ENCODE assay signal across 1 cellular context in the genomic region with DNA sequence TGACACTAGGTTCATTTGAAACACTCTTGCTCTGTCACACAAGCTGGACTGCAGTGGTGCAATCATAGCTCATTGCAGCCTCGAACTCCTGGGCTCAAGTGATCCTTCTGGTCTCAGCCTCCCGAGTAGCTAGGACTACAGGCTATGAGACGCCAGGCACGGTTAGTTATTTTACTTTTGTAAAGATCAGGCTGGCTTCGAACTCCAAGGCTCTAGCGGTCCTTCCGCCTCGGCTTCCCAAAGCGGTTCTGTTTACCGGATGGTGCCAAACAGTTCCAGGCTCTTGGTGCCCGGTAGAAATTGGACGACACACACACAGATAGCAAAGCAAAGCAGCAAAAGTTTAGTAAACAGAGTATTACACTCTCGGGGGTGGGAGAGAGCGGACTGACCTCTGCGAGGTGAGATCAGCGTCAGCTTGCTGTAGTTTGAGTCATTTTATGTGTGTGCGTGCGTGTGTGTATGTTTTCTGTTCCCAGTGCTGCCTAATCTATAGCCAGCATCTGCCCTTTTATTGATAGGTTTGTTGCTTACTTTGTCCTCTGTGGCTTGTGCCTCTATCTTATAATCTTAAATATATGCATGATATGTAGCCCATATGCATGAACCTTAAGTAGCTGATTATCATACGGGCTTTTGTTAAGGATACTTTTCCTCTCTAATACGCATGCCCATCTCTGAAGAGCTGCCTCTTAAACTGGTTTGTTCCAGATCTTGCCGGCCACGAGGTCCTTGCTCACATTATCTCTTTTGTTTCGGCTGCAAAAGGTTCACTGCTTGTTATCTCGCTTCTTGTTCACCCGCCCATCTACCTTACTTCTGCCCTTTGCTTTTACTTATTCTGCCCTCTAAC.
TF ChIP-seq lines count a peak whose summit lies in the region.

No MANE protein-coding gene starts in this region.

TF ChIP-seq in K562, 482 proteins besides CTCF, POLR2A, EP300 and RAD21 (continued from another document and continues in another):
- TF ChIP-seq, protein P1, sequence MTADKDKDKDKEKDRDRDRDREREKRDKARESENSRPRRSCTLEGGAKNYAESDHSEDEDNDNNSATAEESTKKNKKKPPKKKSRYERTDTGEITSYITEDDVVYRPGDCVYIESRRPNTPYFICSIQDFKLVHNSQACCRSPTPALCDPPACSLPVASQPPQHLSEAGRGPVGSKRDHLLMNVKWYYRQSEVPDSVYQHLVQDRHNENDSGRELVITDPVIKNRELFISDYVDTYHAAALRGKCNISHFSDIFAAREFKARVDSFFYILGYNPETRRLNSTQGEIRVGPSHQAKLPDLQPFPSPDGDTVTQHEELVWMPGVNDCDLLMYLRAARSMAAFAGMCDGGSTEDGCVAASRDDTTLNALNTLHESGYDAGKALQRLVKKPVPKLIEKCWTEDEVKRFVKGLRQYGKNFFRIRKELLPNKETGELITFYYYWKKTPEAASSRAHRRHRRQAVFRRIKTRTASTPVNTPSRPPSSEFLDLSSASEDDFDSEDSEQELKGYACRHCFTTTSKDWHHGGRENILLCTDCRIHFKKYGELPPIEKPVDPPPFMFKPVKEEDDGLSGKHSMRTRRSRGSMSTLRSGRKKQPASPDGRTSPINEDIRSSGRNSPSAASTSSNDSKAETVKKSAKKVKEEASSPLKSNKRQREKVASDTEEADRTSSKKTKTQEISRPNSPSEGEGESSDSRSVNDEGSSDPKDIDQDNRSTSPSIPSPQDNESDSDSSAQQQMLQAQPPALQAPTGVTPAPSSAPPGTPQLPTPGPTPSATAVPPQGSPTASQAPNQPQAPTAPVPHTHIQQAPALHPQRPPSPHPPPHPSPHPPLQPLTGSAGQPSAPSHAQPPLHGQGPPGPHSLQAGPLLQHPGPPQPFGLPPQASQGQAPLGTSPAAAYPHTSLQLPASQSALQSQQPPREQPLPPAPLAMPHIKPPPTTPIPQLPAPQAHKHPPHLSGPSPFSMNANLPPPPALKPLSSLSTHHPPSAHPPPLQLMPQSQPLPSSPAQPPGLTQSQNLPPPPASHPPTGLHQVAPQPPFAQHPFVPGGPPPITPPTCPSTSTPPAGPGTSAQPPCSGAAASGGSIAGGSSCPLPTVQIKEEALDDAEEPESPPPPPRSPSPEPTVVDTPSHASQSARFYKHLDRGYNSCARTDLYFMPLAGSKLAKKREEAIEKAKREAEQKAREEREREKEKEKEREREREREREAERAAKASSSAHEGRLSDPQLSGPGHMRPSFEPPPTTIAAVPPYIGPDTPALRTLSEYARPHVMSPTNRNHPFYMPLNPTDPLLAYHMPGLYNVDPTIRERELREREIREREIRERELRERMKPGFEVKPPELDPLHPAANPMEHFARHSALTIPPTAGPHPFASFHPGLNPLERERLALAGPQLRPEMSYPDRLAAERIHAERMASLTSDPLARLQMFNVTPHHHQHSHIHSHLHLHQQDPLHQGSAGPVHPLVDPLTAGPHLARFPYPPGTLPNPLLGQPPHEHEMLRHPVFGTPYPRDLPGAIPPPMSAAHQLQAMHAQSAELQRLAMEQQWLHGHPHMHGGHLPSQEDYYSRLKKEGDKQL (CRISPR knock-in tag; IDR thresholded peaks at IDR 0.05; ENCODE audit: borderline replicate concordance), result no peak
- TF ChIP-seq TCF3 (CRISPR knock-in tag; IDR thresholded peaks at IDR 0.05) (peak; percentile 66), ZNF12 (CRISPR knock-in tag; IDR thresholded peaks at IDR 0.05) (no peak), BRD4 (IDR thresholded peaks at IDR 0.05) (no peak), TAF9B (IDR thresholded peaks at IDR 0.05; ENCODE audit: partially characterized antibody) (peak; percentile 80), FOXP1 (CRISPR knock-in tag; IDR thresholded peaks at IDR 0.05) (peak; percentile 69), TARDBP (IDR thresholded peaks at IDR 0.05) (0 out of 2 replicates have a peak, but pooled peaks have one; percentile 34), CREM (IDR thresholded peaks at IDR 0.05; ENCODE audit: low read depth) (peak; percentile 81), GABPA (tag; conservative IDR thresholded peaks at IDR 0.05; ENCODE audit: low read depth) (peak; percentile 47; the same call in 1 of the 2 replicates), PTTG1 (tag; IDR thresholded peaks at IDR 0.05; ENCODE audit: low read depth) (no peak), ETS2 (tag; IDR thresholded peaks at IDR 0.05; ENCODE audit: borderline replicate concordance, poor library complexity, severe bottlenecking) (no peak), IRF2 (CRISPR knock-in tag; IDR thresholded peaks at IDR 0.05) (no peak), FOXK2 (conservative IDR thresholded peaks at IDR 0.05 in 1 of 2, IDR thresholded peaks at IDR 0.05 in 1 of 2; ENCODE audit: low read depth in 2 of 2) (peak; percentile 94), MIER1 (IDR thresholded peaks at IDR 0.05; ENCODE audit: low read depth) (no peak), MBD2 (IDR thresholded peaks at IDR 0.05; ENCODE audit: borderline replicate concordance, low read depth) (0 out of 2 replicates have a peak, but pooled peaks have one; percentile 17), CCNT2 (IDR thresholded peaks at IDR 0.05; ENCODE audit: borderline replicate concordance, extremely low read depth, insufficient read length, low read depth, low read length) (peak; percentile 76), FOXA1 (IDR thresholded peaks at IDR 0.05; ENCODE audit: borderline replicate concordance) (no peak), SMAD2 (IDR thresholded peaks at IDR 0.05; ENCODE audit: low read depth, low read length) (no peak)
- TF ChIP-seq, protein P2, sequence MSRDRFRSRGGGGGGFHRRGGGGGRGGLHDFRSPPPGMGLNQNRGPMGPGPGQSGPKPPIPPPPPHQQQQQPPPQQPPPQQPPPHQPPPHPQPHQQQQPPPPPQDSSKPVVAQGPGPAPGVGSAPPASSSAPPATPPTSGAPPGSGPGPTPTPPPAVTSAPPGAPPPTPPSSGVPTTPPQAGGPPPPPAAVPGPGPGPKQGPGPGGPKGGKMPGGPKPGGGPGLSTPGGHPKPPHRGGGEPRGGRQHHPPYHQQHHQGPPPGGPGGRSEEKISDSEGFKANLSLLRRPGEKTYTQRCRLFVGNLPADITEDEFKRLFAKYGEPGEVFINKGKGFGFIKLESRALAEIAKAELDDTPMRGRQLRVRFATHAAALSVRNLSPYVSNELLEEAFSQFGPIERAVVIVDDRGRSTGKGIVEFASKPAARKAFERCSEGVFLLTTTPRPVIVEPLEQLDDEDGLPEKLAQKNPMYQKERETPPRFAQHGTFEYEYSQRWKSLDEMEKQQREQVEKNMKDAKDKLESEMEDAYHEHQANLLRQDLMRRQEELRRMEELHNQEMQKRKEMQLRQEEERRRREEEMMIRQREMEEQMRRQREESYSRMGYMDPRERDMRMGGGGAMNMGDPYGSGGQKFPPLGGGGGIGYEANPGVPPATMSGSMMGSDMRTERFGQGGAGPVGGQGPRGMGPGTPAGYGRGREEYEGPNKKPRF (IDR thresholded peaks at IDR 0.05; ENCODE audit: low read depth, low read length), result no peak
- TF ChIP-seq, protein P3, sequence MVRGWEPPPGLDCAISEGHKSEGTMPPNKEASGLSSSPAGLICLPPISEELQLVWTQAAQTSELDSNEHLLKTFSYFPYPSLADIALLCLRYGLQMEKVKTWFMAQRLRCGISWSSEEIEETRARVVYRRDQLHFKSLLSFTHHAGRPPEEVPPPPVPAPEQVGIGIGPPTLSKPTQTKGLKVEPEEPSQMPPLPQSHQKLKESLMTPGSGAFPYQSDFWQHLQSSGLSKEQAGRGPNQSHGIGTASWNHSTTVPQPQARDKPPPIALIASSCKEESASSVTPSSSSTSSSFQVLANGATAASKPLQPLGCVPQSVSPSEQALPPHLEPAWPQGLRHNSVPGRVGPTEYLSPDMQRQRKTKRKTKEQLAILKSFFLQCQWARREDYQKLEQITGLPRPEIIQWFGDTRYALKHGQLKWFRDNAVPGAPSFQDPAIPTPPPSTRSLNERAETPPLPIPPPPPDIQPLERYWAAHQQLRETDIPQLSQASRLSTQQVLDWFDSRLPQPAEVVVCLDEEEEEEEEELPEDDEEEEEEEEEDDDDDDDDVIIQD (CRISPR knock-in tag; IDR thresholded peaks at IDR 0.05), result no peak
- TF ChIP-seq, protein P4, sequence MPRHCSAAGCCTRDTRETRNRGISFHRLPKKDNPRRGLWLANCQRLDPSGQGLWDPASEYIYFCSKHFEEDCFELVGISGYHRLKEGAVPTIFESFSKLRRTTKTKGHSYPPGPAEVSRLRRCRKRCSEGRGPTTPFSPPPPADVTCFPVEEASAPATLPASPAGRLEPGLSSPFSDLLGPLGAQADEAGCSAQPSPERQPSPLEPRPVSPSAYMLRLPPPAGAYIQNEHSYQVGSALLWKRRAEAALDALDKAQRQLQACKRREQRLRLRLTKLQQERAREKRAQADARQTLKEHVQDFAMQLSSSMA (CRISPR knock-in tag; IDR thresholded peaks at IDR 0.05), result peak; percentile 46; the same call in 1 of the 2 replicates
- TF ChIP-seq, protein P5, sequence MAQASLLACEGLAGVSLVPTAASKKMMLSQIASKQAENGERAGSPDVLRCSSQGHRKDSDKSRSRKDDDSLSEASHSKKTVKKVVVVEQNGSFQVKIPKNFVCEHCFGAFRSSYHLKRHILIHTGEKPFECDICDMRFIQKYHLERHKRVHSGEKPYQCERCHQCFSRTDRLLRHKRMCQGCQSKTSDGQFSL (CRISPR knock-in tag; IDR thresholded peaks at IDR 0.05), result 0 out of 2 replicates have a peak, but pooled peaks have one; percentile 55
- TF ChIP-seq, protein P5 (tag; IDR thresholded peaks at IDR 0.05), result no peak
- TF ChIP-seq, protein P6, sequence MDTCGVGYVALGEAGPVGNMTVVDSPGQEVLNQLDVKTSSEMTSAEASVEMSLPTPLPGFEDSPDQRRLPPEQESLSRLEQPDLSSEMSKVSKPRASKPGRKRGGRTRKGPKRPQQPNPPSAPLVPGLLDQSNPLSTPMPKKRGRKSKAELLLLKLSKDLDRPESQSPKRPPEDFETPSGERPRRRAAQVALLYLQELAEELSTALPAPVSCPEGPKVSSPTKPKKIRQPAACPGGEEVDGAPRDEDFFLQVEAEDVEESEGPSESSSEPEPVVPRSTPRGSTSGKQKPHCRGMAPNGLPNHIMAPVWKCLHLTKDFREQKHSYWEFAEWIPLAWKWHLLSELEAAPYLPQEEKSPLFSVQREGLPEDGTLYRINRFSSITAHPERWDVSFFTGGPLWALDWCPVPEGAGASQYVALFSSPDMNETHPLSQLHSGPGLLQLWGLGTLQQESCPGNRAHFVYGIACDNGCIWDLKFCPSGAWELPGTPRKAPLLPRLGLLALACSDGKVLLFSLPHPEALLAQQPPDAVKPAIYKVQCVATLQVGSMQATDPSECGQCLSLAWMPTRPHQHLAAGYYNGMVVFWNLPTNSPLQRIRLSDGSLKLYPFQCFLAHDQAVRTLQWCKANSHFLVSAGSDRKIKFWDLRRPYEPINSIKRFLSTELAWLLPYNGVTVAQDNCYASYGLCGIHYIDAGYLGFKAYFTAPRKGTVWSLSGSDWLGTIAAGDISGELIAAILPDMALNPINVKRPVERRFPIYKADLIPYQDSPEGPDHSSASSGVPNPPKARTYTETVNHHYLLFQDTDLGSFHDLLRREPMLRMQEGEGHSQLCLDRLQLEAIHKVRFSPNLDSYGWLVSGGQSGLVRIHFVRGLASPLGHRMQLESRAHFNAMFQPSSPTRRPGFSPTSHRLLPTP (IDR thresholded peaks at IDR 0.05; ENCODE audit: borderline replicate concordance, extremely low read depth, insufficient read length), result no peak
- TF ChIP-seq, protein P7, sequence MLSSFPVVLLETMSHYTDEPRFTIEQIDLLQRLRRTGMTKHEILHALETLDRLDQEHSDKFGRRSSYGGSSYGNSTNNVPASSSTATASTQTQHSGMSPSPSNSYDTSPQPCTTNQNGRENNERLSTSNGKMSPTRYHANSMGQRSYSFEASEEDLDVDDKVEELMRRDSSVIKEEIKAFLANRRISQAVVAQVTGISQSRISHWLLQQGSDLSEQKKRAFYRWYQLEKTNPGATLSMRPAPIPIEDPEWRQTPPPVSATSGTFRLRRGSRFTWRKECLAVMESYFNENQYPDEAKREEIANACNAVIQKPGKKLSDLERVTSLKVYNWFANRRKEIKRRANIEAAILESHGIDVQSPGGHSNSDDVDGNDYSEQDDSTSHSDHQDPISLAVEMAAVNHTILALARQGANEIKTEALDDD (IDR thresholded peaks at IDR 0.05), result peak; percentile 62; the same call in 1 of the 2 replicates
- TF ChIP-seq, protein P8, sequence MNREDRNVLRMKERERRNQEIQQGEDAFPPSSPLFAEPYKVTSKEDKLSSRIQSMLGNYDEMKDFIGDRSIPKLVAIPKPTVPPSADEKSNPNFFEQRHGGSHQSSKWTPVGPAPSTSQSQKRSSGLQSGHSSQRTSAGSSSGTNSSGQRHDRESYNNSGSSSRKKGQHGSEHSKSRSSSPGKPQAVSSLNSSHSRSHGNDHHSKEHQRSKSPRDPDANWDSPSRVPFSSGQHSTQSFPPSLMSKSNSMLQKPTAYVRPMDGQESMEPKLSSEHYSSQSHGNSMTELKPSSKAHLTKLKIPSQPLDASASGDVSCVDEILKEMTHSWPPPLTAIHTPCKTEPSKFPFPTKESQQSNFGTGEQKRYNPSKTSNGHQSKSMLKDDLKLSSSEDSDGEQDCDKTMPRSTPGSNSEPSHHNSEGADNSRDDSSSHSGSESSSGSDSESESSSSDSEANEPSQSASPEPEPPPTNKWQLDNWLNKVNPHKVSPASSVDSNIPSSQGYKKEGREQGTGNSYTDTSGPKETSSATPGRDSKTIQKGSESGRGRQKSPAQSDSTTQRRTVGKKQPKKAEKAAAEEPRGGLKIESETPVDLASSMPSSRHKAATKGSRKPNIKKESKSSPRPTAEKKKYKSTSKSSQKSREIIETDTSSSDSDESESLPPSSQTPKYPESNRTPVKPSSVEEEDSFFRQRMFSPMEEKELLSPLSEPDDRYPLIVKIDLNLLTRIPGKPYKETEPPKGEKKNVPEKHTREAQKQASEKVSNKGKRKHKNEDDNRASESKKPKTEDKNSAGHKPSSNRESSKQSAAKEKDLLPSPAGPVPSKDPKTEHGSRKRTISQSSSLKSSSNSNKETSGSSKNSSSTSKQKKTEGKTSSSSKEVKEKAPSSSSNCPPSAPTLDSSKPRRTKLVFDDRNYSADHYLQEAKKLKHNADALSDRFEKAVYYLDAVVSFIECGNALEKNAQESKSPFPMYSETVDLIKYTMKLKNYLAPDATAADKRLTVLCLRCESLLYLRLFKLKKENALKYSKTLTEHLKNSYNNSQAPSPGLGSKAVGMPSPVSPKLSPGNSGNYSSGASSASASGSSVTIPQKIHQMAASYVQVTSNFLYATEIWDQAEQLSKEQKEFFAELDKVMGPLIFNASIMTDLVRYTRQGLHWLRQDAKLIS (CRISPR knock-in tag; IDR thresholded peaks at IDR 0.05), result no peak; the same call in 1 of the 2 replicates
- TF ChIP-seq, protein P9, sequence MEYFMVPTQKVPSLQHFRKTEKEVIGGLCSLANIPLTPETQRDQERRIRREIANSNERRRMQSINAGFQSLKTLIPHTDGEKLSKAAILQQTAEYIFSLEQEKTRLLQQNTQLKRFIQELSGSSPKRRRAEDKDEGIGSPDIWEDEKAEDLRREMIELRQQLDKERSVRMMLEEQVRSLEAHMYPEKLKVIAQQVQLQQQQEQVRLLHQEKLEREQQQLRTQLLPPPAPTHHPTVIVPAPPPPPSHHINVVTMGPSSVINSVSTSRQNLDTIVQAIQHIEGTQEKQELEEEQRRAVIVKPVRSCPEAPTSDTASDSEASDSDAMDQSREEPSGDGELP (CRISPR knock-in tag; IDR thresholded peaks at IDR 0.05; ENCODE audit: borderline replicate concordance), result peak; percentile 15; the same call in 1 of the 2 replicates
- TF ChIP-seq, protein P10, sequence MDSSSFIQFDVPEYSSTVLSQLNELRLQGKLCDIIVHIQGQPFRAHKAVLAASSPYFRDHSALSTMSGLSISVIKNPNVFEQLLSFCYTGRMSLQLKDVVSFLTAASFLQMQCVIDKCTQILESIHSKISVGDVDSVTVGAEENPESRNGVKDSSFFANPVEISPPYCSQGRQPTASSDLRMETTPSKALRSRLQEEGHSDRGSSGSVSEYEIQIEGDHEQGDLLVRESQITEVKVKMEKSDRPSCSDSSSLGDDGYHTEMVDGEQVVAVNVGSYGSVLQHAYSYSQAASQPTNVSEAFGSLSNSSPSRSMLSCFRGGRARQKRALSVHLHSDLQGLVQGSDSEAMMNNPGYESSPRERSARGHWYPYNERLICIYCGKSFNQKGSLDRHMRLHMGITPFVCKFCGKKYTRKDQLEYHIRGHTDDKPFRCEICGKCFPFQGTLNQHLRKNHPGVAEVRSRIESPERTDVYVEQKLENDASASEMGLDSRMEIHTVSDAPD (CRISPR knock-in tag; IDR thresholded peaks at IDR 0.05), result no peak
